ENCODE assay signal across 17 cellular contexts in the genomic region with DNA sequence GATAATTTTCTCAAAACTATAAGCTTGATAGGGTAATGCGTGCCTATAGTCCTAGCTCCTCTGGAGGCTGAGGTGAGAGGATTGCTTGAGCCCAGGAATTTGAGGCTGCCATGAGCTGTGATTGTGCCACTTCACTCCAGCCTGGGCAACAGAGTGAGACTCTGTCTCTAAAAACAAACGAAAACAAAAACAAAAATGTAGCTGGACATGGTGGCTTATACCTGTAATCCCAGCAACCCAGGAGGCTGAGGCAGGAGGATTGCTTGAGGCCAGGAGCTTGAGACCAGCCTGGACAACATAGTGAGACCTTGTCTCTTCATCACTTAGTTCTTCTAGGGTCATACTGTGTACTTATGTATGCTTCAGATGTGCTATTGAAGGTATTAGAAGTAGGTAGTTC. TPM values are rescaled to one million over a fixed set of nuclear protein-coding genes. Genes with fewer than 3 reads are reported as not detected.
"Had no signal": no experiment of that assay in that cellular context is flagged by ENCODE, and none has a peak within 500 bp of the region (broad histone marks: within the 10 kb centered on the region; RNA-seq: fewer than 3 reads in every experiment).

No MANE protein-coding gene starts in this region.

RNA-seq across cellular contexts. Expression of a gene that starts 14.3 kb away (rescaled TPM):
- total RNA-seq: activated B cell treated with CpG ODN at 0.5 μM for 24 hours; activated CD8-positive, alpha-beta T cell treated with anti-CD3 and anti-CD28 coated beads for 36 hours; activated naive CD4-positive, alpha-beta T cell treated with anti-CD3 and anti-CD28 coated beads for 36 hours; activated naive CD8-positive, alpha-beta T cell treated with anti-CD3 and anti-CD28 coated beads, Interleukin-2, amount 10 ng/mL, durations not matched to agents 7 days and 5 days; activated T-helper 1 cell treated with anti-CD3 and anti-CD28 coated beads, Interleukin-12 subunit alpha, Interleukin-12 subunit beta, Interleukin-2, Interleukin-4 antibody, amounts not matched to agents 30 ng/mL and 10 ng/mL and 1 ng/mL, durations not matched to agents 14 hours and 24 hours and 36 hours; activated T-helper 2 cell treated with anti-CD3 and anti-CD28 coated beads, Interferon-gamma antibody, Interleukin-2, Interleukin-4, amounts not matched to agents 10 μg/mL and 5 μg/mL and 100 μg/mL, durations not matched to agents 14 hours and 24 hours and 36 hours; ascending aorta; breast epithelium; cardiac muscle cell; colonic mucosa; dermis microvascular lymphatic vessel endothelial cell; endodermal cell; epithelial cell of proximal tubule; esophagus mucosa; gastrocnemius medialis; heart left ventricle; T-helper 17 cell had no signal
- polyA plus RNA-seq: cardiac muscle cell, heart left ventricle had no signal
